Comparison of ENCODE assay signal across 10 cellular contexts in genomic region chr6:149962461-149963211, GRCh38. TPM values are rescaled to one million over a fixed set of nuclear protein-coding genes. Genes with fewer than 3 reads are reported as not detected.
DNase-seq lines count a peak whose midpoint lies in the region; ATAC-seq and TF ChIP-seq lines count a peak whose summit lies in the region.
"Had no signal": no experiment of that assay in that cellular context is flagged by ENCODE, and none has a peak within 500 bp of the region (broad histone marks: within the 10 kb centered on the region; RNA-seq: fewer than 3 reads in every experiment).

No MANE protein-coding gene starts in this region.

- ATAC-seq in GM18868 (IDR thresholded peaks at IDR 0.05; ENCODE audit: unreplicated experiment), result peak; percentile 48
- ATAC-seq in GM21576 (IDR thresholded peaks at IDR 0.05; ENCODE audit: unreplicated experiment), result no peak

- peaks cover 3% of the 10 kb centered on the region for H3K36me3 Mint-ChIP-seq in endothelial cell (ENCODE audit: low read depth, unreplicated experiment)

- H3K4me1 ChIP-seq in OCI-LY7 (ENCODE audit: insufficient read depth, low read length, poor library complexity, severe bottlenecking), result peaks cover 9% of the 10 kb centered on the region
- H3K4me1 ChIP-seq in sigmoid colon, result peaks cover 0 to 28% (median 26%) of the 10 kb centered on the region in 4 donors

- DNase-seq in OCI-LY7 (ENCODE audit: low spot score) (no peak), endothelial cell (ENCODE audit: low spot score) (no peak), sigmoid colon (peak; percentile 38), foreskin fibroblast (no peak), DMS 273 (lab: John Stamatoyannopoulos, UW; ENCODE audit: unreplicated experiment) (no peak)
- DNase-seq in stimulated activated CD8-positive, alpha-beta memory T cell treated with anti-CD3 and anti-CD28 coated beads, Interleukin-4, amount 100 ng/mL, for 48 hours, result no peak
- DNase-seq: NCI-H1436 treated with DMSO at 0.1 percent for 48 hours had no signal

- intact Hi-C loops in OCI-LY7 (cut with micrococcal nuclease; ENCODE audit: unreplicated experiment), result no loop called here
- intact Hi-C loops in sigmoid colon (cut with DNase I), result no loop called here

- TF ChIP-seq CTCF in OCI-LY7 (conservative IDR thresholded peaks at IDR 0.05; ENCODE audit: low read length), result no peak
- no peak for TF ChIP-seq CTCF in endothelial cell (IDR thresholded peaks at IDR 0.05; ENCODE audit: unreplicated experiment)
- no peak for TF ChIP-seq CTCF in sigmoid colon (IDR thresholded peaks at IDR 0.05)
- no peak for TF ChIP-seq CTCF in foreskin fibroblast (IDR thresholded peaks at IDR 0.05; ENCODE audit: low read depth, low read length)

- H3K4me3 ChIP-seq in OCI-LY7 (ENCODE audit: low read depth, low read length, poor library complexity, severe bottlenecking) (peak overlapping the region; percentile 66), sigmoid colon (no peak overlapping the region), foreskin fibroblast (ENCODE audit: low read depth in 1 of 2, low read length in 2 of 2) (peak overlapping the region in 1 of 2 donors; percentile 45)

- peaks cover 22 to 95% (median 59%) of the 10 kb centered on the region in 3 donors for H3K27me3 ChIP-seq in sigmoid colon

- no peaks in the 10 kb centered on the region for H4K20me1 ChIP-seq in OCI-LY7 (ENCODE audit: insufficient read depth, low read length)

- no peak for TF ChIP-seq EP300 in sigmoid colon (IDR thresholded peaks at IDR 0.05)

- POLR2A ChIA-PET in OCI-LY7 (lab: Charles Lee), result no interaction called here

- peak overlapping the region; percentile 99 for H3K4me3 Mint-ChIP-seq in endothelial cell (ENCODE audit: unreplicated experiment)

- no peak for TF ChIP-seq POLR2A in sigmoid colon (IDR thresholded peaks at IDR 0.05)

- H3K9me3 ChIP-seq in OCI-LY7 (ENCODE audit: low read length), result no peaks in the 10 kb centered on the region
- H3K9me3 ChIP-seq in sigmoid colon, result no peaks in the 10 kb centered on the region

- BruUV-seq in OCI-LY7 (replicated peaks; lab: Mats Ljungman, UMichigan), result no TSS peak

- CTCF ChIA-PET in OCI-LY7 (lab: Charles Lee; ENCODE audit: unreplicated experiment), result no interaction called here

- H3K27me3 Mint-ChIP-seq in endothelial cell (ENCODE audit: unreplicated experiment), result peaks cover 25% of the 10 kb centered on the region

- peak overlapping the region; percentile 85 for H3K27ac Mint-ChIP-seq in endothelial cell (ENCODE audit: unreplicated experiment)

- no peaks in the 10 kb centered on the region for H3K79me2 ChIP-seq in OCI-LY7 (ENCODE audit: insufficient read depth, low read depth, low read length)

- peak overlapping the region; percentile 69 for H3K4me2 ChIP-seq in OCI-LY7 (ENCODE audit: low read length)

- H3K4me1 Mint-ChIP-seq in endothelial cell (ENCODE audit: unreplicated experiment), result peaks cover 41% of the 10 kb centered on the region

- H3K9me3 Mint-ChIP-seq in endothelial cell (ENCODE audit: unreplicated experiment), result no peaks in the 10 kb centered on the region

- WGBS in sigmoid colon, 2 donors, result 48 to 69% methylated on average over 6 to 7 of the region's 7 CpGs

- peak overlapping the region; percentile 49; the same call in 1 of the 2 replicates for H2AFZ ChIP-seq in OCI-LY7 (ENCODE audit: low read length)

- H3K36me3 ChIP-seq in OCI-LY7 (ENCODE audit: insufficient read depth, low read length) (no peaks in the 10 kb centered on the region), sigmoid colon (no peaks in the 10 kb centered on the region)

- no peak overlapping the region for H3K27ac ChIP-seq in OCI-LY7 (ENCODE audit: low read depth, low read length, poor library complexity, severe bottlenecking)
- H3K27ac ChIP-seq in sigmoid colon, result no peak overlapping the region

- H3K9me2 ChIP-seq in OCI-LY7 (ENCODE audit: insufficient read depth, low read length), result no peaks in the 10 kb centered on the region

RNA-seq across cellular contexts. Expression of gene ULBP1, which starts 1.1 kb away (rescaled TPM):
- 0.79 and 0.82 TPM in 2 replicates for total RNA-seq in OCI-LY7 (2014; rRNA removed; shearing (Covaris generic))
- 1.9 and 2.3 TPM in 2 replicates for total RNA-seq in OCI-LY7 (2022)
- total RNA-seq in endothelial cell (ENCODE audit: unreplicated experiment), result 24.8 TPM
- under 1 TPM in 1 of 4 donors, not detected in 3; 0.55 TPM for total RNA-seq in sigmoid colon
- under 1 TPM in 1 of 3 donors, not detected in 2; 0.09 TPM for polyA plus RNA-seq in sigmoid colon

RNA-seq across cellular contexts. Expression of gene ULBP2, which starts 20.8 kb away (rescaled TPM):
- 0.60 TPM in 1 of 2 replicates, not detected in the other for total RNA-seq in OCI-LY7 (2014; rRNA removed; shearing (Covaris generic))
- total RNA-seq in OCI-LY7 (2022) (2.6 and 3.0 TPM in 2 replicates), endothelial cell (ENCODE audit: unreplicated experiment) (9.9 TPM), sigmoid colon (not detected)
- under 1 TPM in 1 of 3 donors, not detected in 2; 0.34 TPM for polyA plus RNA-seq in sigmoid colon

RNA-seq across cellular contexts. Expression of gene RAET1G, which starts 39.7 kb away (rescaled TPM):
- total RNA-seq in OCI-LY7 (2014; rRNA removed; shearing (Covaris generic)), result not detected in 2 replicates
- total RNA-seq in OCI-LY7 (2022), result not detected in 2 replicates
- 3.8 TPM for total RNA-seq in endothelial cell (ENCODE audit: unreplicated experiment)
- not detected for total RNA-seq in sigmoid colon
- under 1 TPM in 1 of 3 donors, not detected in 2; 0.23 TPM for polyA plus RNA-seq in sigmoid colon
- total RNA-seq: mononuclear cell had no signal
